Comparison of ENCODE assay signal across 8 cellular contexts in the genomic region with DNA sequence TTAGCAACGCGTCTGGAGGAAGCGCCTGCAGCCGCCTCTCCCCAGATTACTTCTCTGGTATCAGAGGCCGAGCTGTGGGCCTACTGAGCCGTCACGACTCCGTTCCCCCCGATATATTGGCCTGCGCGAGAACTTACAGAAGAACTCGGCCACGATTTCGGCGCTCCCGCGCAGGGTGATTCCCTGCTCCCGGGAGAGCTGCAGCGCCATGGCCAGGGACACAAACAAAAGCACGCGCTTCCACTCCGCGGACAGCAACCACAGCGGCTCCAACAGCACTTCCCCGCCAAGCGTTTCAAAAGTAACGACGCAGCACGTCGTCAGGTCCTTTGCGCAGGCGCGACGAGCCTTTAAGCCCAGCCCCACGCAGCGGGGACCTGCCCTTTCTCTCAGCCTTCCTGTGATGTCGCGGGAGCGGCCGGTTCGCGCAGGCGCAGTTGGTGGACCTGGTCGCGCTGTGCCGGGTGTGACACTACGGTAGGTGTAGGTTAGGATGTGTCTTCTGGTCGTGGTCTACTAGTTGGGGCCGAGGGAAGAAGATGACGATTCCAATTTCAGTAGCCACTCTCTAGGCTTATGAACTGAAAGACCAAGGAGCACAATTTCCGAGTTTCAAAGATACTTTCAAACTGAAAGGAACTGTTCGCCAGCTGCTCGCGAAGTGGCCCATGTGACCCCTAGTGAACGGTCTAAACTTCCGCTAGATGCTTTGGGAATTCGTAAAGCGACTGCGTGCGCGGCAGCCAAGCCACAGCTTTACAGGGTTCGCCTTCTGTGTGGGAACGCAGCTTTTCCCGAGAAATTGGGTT. TPM values are rescaled to one million over a fixed set of nuclear protein-coding genes. Genes with fewer than 3 reads are reported as not detected.
DNase-seq lines count a peak whose midpoint lies in the region; ATAC-seq, FAIRE-seq and TF ChIP-seq lines count a peak whose summit lies in the region.

A gene (minus strand): TSS at position 324 of the 809 bp plus-strand sequence. CDS start 114 bp downstream, at position 210.

- peak; percentile 77 for TF ChIP-seq POLR2A in prostate gland (IDR thresholded peaks at IDR 0.05)

- no peaks in the 10 kb centered on the region for H3K4me1 ChIP-seq in prostate gland (replicated peaks)

- peak within 1 kb of the TSS; percentile 54 to 57 for H3K4me3 ChIP-seq in prostate gland

- H3K27me3 ChIP-seq in prostate gland (replicated peaks; ENCODE audit: insufficient read depth), result no peaks in the 10 kb centered on the region

- no peaks in the 10 kb centered on the region for H3K9me3 ChIP-seq in prostate gland

- peak in 2 of 4 experiments; percentile 2 to 15 for TF ChIP-seq CTCF in prostate gland (IDR thresholded peaks at IDR 0.05)

- DNase-seq in NCI-H187 (lab: John Stamatoyannopoulos, UW) (peak; percentile 84 to 91), T-helper 2 cell (peak; percentile 96 to 99 (median 99)), left ventricle myocardium superior (peak; percentile 100), prostate gland (ENCODE audit: low spot score) (peak; percentile 98), urothelium cell line (ENCODE audit: low spot score) (peak; percentile 97)

- intact Hi-C loops in left ventricle myocardium superior (cut with micrococcal nuclease) (no loop called here), prostate gland (cut with DNase I) (no loop called here)

- H3K36me3 ChIP-seq in prostate gland, result no peaks in the 10 kb centered on the region

- peak; percentile 94 for FAIRE-seq in urothelium cell line (lab: Jason Lieb, UNC)

- WGBS in prostate gland, result under 1% methylated on average over 43 of the region's 64 CpGs

- ATAC-seq in GM18498 (IDR thresholded peaks at IDR 0.05; ENCODE audit: unreplicated experiment) (peak; percentile 86), HG02938 (IDR thresholded peaks at IDR 0.05; ENCODE audit: unreplicated experiment) (peak; percentile 88), left ventricle myocardium superior (peak; percentile 99)

- H3K27ac ChIP-seq in angular gyrus (ENCODE audit: low read depth, low read length) (peak within 1 kb of the TSS; percentile 98), prostate gland (peak within 1 kb of the TSS; percentile 86 to 92)

RNA-seq across cellular contexts. Expression of the gene that starts here (rescaled TPM):
- total RNA-seq in left ventricle myocardium superior, result 1.5 TPM
- 10 to 100 TPM in 1 of 2 donors, 1 to 10 TPM in 1; 2.4 to 11.0 TPM for total RNA-seq in prostate gland

Comparison
In these comparisons a context has a peak if more than half of its experiments do, and no peak if none do; other contexts are left out.
1. Peak in every context shown above with its lines: DNase-seq, ATAC-seq, H3K4me3 ChIP-seq and H3K27ac ChIP-seq.